Comparison of ENCODE assay signal across 22 cellular contexts in genomic region chr15:40360015-40360414, GRCh38. TPM values are rescaled to one million over a fixed set of nuclear protein-coding genes. Genes with fewer than 3 reads are reported as not detected.
DNase-seq lines count a peak whose midpoint lies in the region; ATAC-seq and TF ChIP-seq lines count a peak whose summit lies in the region.
"Had no signal": no experiment of that assay in that cellular context is flagged by ENCODE, and none has a peak within 500 bp of the region (broad histone marks: within the 10 kb centered on the region; RNA-seq: fewer than 3 reads in every experiment).

No MANE protein-coding gene starts in this region.

- H3K27me3 ChIP-seq in CD4-positive, CD25-positive, alpha-beta regulatory T cell (ENCODE audit: control insufficient read depth, insufficient read depth, low read length) = no peaks in the 10 kb centered on the region
- H3K27me3 ChIP-seq in spleen (replicated peaks in 1 of 7) = peaks cover 0 to 9% (median 0%) of the 10 kb centered on the region in 7 donors
- H3K27me3 ChIP-seq: BLaER1 had no signal

- H3K4me1 Mint-ChIP-seq in CD4-positive, CD25-positive, alpha-beta regulatory T cell = peaks cover 0 to 31% (median 9%) of the 10 kb centered on the region in 4 donors
- H3K4me1 Mint-ChIP-seq in WTC11 (peaks cover 13% of the 10 kb centered on the region), glutamatergic neuron (ENCODE audit: low read depth, unreplicated experiment) (peaks cover 33% of the 10 kb centered on the region)

- no peak overlapping the region for H3K4me3 ChIP-seq in CD4-positive, CD25-positive, alpha-beta regulatory T cell (ENCODE audit: low read depth, low read length)
- H3K4me3 ChIP-seq in spleen = no peak overlapping the region
- H3K4me3 ChIP-seq: BLaER1, GM23248, SK-N-MC had no signal

- TF ChIP-seq CTCF in WTC11 (IDR thresholded peaks at IDR 0.05) (no peak), glutamatergic neuron (IDR thresholded peaks at IDR 0.05; ENCODE audit: partially characterized antibody, unreplicated experiment) (no peak), spleen (IDR thresholded peaks at IDR 0.05 in 8 of 11, conservative IDR thresholded peaks at IDR 0.05 in 3 of 11) (no peak)

- CTCF ChIA-PET in WTC11 (lab: Charles Lee) = no interaction called here

- no peaks in the 10 kb centered on the region for H3K9me3 ChIP-seq in CD4-positive, CD25-positive, alpha-beta regulatory T cell (ENCODE audit: control insufficient read depth in 2 of 2, low read length in 2 of 2)
- no peaks in the 10 kb centered on the region for H3K9me3 ChIP-seq in spleen
- H3K9me3 ChIP-seq: BLaER1 had no signal

- intact Hi-C loops in spleen (cut with DNase I; ENCODE audit: low total_unique reads) = loop anchor here (10.0 kb wide), 1 partner anchor 55 kb away; no protein-coding TSS in a partner anchor

- 89 to 95% (median 94%) methylated on average over 4 of the region's 4 CpGs for WGBS in spleen, 5 donors

- H3K4me3 Mint-ChIP-seq in CD4-positive, CD25-positive, alpha-beta regulatory T cell = peak overlapping the region in 3 of 4 donors; percentile 74 to 88 (median 74)
- 0 out of 2 replicates have a peak overlapping the region, but pooled peaks have one; percentile 78 for H3K4me3 Mint-ChIP-seq in WTC11
- H3K4me3 Mint-ChIP-seq in glutamatergic neuron (ENCODE audit: unreplicated experiment) = peak overlapping the region; percentile 91

- TF ChIP-seq POLR2A in spleen (IDR thresholded peaks at IDR 0.05) = no peak

- H3K9me3 Mint-ChIP-seq in CD4-positive, CD25-positive, alpha-beta regulatory T cell = no peaks in the 10 kb centered on the region
- H3K9me3 Mint-ChIP-seq in WTC11 (no peaks in the 10 kb centered on the region), glutamatergic neuron (ENCODE audit: unreplicated experiment) (peaks cover 10% of the 10 kb centered on the region)
- H3K9me3 Mint-ChIP-seq: CD4-positive, alpha-beta T cell; H9 had no signal

- H3K27ac Mint-ChIP-seq in CD4-positive, CD25-positive, alpha-beta regulatory T cell = no peak overlapping the region
- H3K27ac Mint-ChIP-seq in WTC11 (no peak overlapping the region), glutamatergic neuron (ENCODE audit: unreplicated experiment) (no peak overlapping the region)
- H3K27ac Mint-ChIP-seq: CD4-positive, alpha-beta T cell; H9 had no signal

- H3K4me1 ChIP-seq in CD4-positive, CD25-positive, alpha-beta regulatory T cell (ENCODE audit: control insufficient read depth, insufficient read depth, low read length, poor library complexity, severe bottlenecking) = peaks cover 15% of the 10 kb centered on the region
- peaks cover 3 to 20% (median 16%) of the 10 kb centered on the region in 6 donors for H3K4me1 ChIP-seq in spleen

- POLR2A ChIA-PET in WTC11 (lab: Charles Lee) = no interaction called here

- H3K27ac ChIP-seq in CD4-positive, CD25-positive, alpha-beta regulatory T cell (ENCODE audit: insufficient read depth, low read length, poor library complexity, severe bottlenecking) = no peak overlapping the region
- no peak overlapping the region for H3K27ac ChIP-seq in spleen
- H3K27ac ChIP-seq: BLaER1, GM23248, SK-N-MC had no signal

- H3K36me3 Mint-ChIP-seq in CD4-positive, CD25-positive, alpha-beta regulatory T cell = peaks cover 8% of the 10 kb centered on the region
- no peaks in the 10 kb centered on the region for H3K36me3 Mint-ChIP-seq in WTC11
- no peaks in the 10 kb centered on the region for H3K36me3 Mint-ChIP-seq in glutamatergic neuron (ENCODE audit: unreplicated experiment)

- H3K27me3 Mint-ChIP-seq in CD4-positive, CD25-positive, alpha-beta regulatory T cell = peaks cover 5% of the 10 kb centered on the region
- peaks cover 34% of the 10 kb centered on the region for H3K27me3 Mint-ChIP-seq in WTC11 (ENCODE audit: low read depth)
- peaks cover 14% of the 10 kb centered on the region for H3K27me3 Mint-ChIP-seq in glutamatergic neuron (ENCODE audit: unreplicated experiment)
- H3K27me3 Mint-ChIP-seq: CD4-positive, alpha-beta T cell had no signal

- ATAC-seq in CD4-positive, CD25-positive, alpha-beta regulatory T cell (ENCODE audit: low read depth in 2 of 2) = no peak
- ATAC-seq in WTC11 (no peak), HG03469 (IDR thresholded peaks at IDR 0.05; ENCODE audit: unreplicated experiment) (no peak), GM18858 (IDR thresholded peaks at IDR 0.05; ENCODE audit: unreplicated experiment) (no peak)

- H3K36me3 ChIP-seq in CD4-positive, CD25-positive, alpha-beta regulatory T cell (ENCODE audit: control insufficient read depth, insufficient read depth, low read length) = no peaks in the 10 kb centered on the region
- H3K36me3 ChIP-seq in spleen = peaks cover 0 to 5% (median 0%) of the 10 kb centered on the region in 6 donors
- H3K36me3 ChIP-seq: BLaER1 had no signal

- DNase-seq in CD4-positive, CD25-positive, alpha-beta regulatory T cell = no peak
- no peak for DNase-seq in WTC11 (ENCODE audit: low spot score)
- no peak for DNase-seq in glutamatergic neuron
- peak; percentile 4 for DNase-seq in spleen
- DNase-seq in NCI-H524 treated with DMSO at 0.1 percent for 48 hours (lab: John Stamatoyannopoulos, UW) = no peak
- DNase-seq: CD4-positive, alpha-beta T cell; GM23248; H9; IMR-90; KG1; MM.1S; NCI-H2029; NCI-H2227 treated with DMSO at 0.1 percent for 48 hours; NCI-H69; RPMI8226; SIG-M5 had no signal

TF ChIP-seq in WTC11, 78 proteins besides CTCF, POLR2A, EP300 and RAD21:
- TF ChIP-seq ZNF121 (CRISPR knock-in tag; IDR thresholded peaks at IDR 0.05) (no peak), CREB1 (CRISPR knock-in tag; IDR thresholded peaks at IDR 0.05) (no peak)

RNA-seq across cellular contexts. Expression of gene DISP2, which starts 2.0 kb away (rescaled TPM):
- 0.22 TPM for total RNA-seq in CD4-positive, CD25-positive, alpha-beta regulatory T cell
- polyA plus RNA-seq in CD4-positive, CD25-positive, alpha-beta regulatory T cell = under 1 TPM; 0.10 to 0.54 (median 0.21) TPM
- total RNA-seq in WTC11 (2021) (1.0 to 3.5 TPM (median 1.9 TPM) in 3 replicates), glutamatergic neuron (ENCODE audit: unreplicated experiment) (44.3 TPM), spleen (1 to 10 TPM in 2 of 7 donors, under 1 TPM in 4, not detected in 1; 0.05 to 3.0 (median 0.45) TPM)
- polyA plus RNA-seq in spleen = under 1 TPM; 0.47 to 0.63 (median 0.54) TPM

RNA-seq across cellular contexts. Expression of gene PHGR1, which starts 9.2 kb away (rescaled TPM):
- not detected for total RNA-seq in CD4-positive, CD25-positive, alpha-beta regulatory T cell
- not detected for polyA plus RNA-seq in CD4-positive, CD25-positive, alpha-beta regulatory T cell
- total RNA-seq in WTC11 (2021) (not detected in 3 replicates), glutamatergic neuron (ENCODE audit: unreplicated experiment) (not detected), spleen (not detected)
- polyA plus RNA-seq in spleen = 1 to 10 TPM in 1 of 3 donors, under 1 TPM in 1, not detected in 1; 0.67 to 4.9 TPM
- total RNA-seq: A172; CD4-positive, alpha-beta T cell; GM23248; H9; IMR-90; NCI-H460 had no signal
- polyA plus RNA-seq: GM23248, IMR-90 had no signal

RNA-seq across cellular contexts. Expression of gene CCDC9B, which starts 19.3 kb away (rescaled TPM):
- 3.7 TPM for total RNA-seq in CD4-positive, CD25-positive, alpha-beta regulatory T cell
- under 1 TPM in 1 of 4 donors, not detected in 3; 0.10 TPM for polyA plus RNA-seq in CD4-positive, CD25-positive, alpha-beta regulatory T cell
- total RNA-seq in WTC11 (2021) (1.4 to 1.8 TPM (median 1.8 TPM) in 3 replicates), glutamatergic neuron (ENCODE audit: unreplicated experiment) (0.49 TPM), spleen (10 to 100 TPM in 3 of 7 donors, 1 to 10 TPM in 4; 3.5 to 19.4 (median 9.4) TPM)
- 1 to 10 TPM; 2.2 to 8.0 (median 3.1) TPM for polyA plus RNA-seq in spleen

RNA-seq across cellular contexts. Expression of gene KNSTRN, which starts 22.5 kb away (rescaled TPM):
- total RNA-seq in CD4-positive, CD25-positive, alpha-beta regulatory T cell = 10.5 TPM
- polyA plus RNA-seq in CD4-positive, CD25-positive, alpha-beta regulatory T cell = 1 to 10 TPM; 3.3 to 6.1 (median 4.4) TPM
- 58.7 to 73.4 TPM (median 64.6 TPM) in 3 replicates for total RNA-seq in WTC11 (2021)
- 62.9 TPM for total RNA-seq in glutamatergic neuron (ENCODE audit: unreplicated experiment)
- 10 to 100 TPM in 4 of 7 donors, 1 to 10 TPM in 3; 8.3 to 16.8 (median 11.5) TPM for total RNA-seq in spleen
- polyA plus RNA-seq in spleen = 10 to 100 TPM in 1 of 3 donors, 1 to 10 TPM in 2; 6.0 to 10.3 (median 9.0) TPM

RNA-seq across cellular contexts. Expression of gene INAFM2, which starts 36.5 kb away (rescaled TPM):
- 10.0 TPM for total RNA-seq in CD4-positive, CD25-positive, alpha-beta regulatory T cell
- polyA plus RNA-seq in CD4-positive, CD25-positive, alpha-beta regulatory T cell = 1 to 10 TPM in 3 of 4 donors, under 1 TPM in 1; 0.67 to 2.2 (median 1.7) TPM
- total RNA-seq in WTC11 (2021) (28.2 to 34.2 TPM (median 30.3 TPM) in 3 replicates), glutamatergic neuron (ENCODE audit: unreplicated experiment) (15.9 TPM), spleen (10 to 100 TPM; 16.8 to 29.6 (median 22.9) TPM)
- 10 to 100 TPM in 1 of 3 donors, 1 to 10 TPM in 2; 7.4 to 10.9 (median 9.8) TPM for polyA plus RNA-seq in spleen

Comparison
In these comparisons a context has a peak if more than half of its experiments do, and no peak if none do; other contexts are left out.
1. RNA of gene DISP2, which starts 2.0 kb away (total RNA-seq): 44.3 TPM in glutamatergic neuron (single experiment); 1.0 to 3.5 TPM in WTC11, 0.05 to 3.0 TPM in spleen and 0.22 TPM in CD4-positive, CD25-positive, alpha-beta regulatory T cell (single experiment); every median in the first group is over 10 times any median in the second.
2. Peak in every context shown above with its lines, with median percentiles within 50 percentile points of each other: H3K4me3 Mint-ChIP-seq.